Comparison of ENCODE assay signal across 15 cellular contexts in genomic region chr2:152723918-152724317, GRCh38. TPM values are rescaled to one million over a fixed set of nuclear protein-coding genes. Genes with fewer than 3 reads are reported as not detected.
DNase-seq lines count a peak whose midpoint lies in the region; ATAC-seq, FAIRE-seq and TF ChIP-seq lines count a peak whose summit lies in the region.
"Had no signal": no experiment of that assay in that cellular context is flagged by ENCODE, and none has a peak within 500 bp of the region (broad histone marks: within the 10 kb centered on the region; RNA-seq: fewer than 3 reads in every experiment).

No MANE protein-coding gene starts in this region.

- H3K79me2 ChIP-seq in HepG2 (ENCODE audit: insufficient read depth, low read length) (peaks cover 57% of the 10 kb centered on the region), K562 (ENCODE audit: control insufficient read depth, insufficient read depth, low read length) (peaks cover 91% of the 10 kb centered on the region)

- TF ChIP-seq RAD21 in HepG2 (CRISPR knock-in tag; IDR thresholded peaks at IDR 0.05) (no peak), K562 (CRISPR knock-in tag; conservative IDR thresholded peaks at IDR 0.05 in 1 of 2, IDR thresholded peaks at IDR 0.05 in 1 of 2) (no peak)

- in situ Hi-C loops in HepG2 (cut with HindIII; ENCODE audit: extremely low pct_ligation_motif_present, low pct_unique_long_range_greater_than_20kb) (no loop called here), K562 (cut with MboI) (no loop called here)

- H3K9ac ChIP-seq in HepG2 (ENCODE audit: insufficient read depth, low read depth, low read length): no peak overlapping the region
- no peak overlapping the region for H3K9ac ChIP-seq in K562 (ENCODE audit: insufficient read depth in 1 of 2, low read depth in 2 of 2, low read length in 2 of 2)

- H3K4me2 ChIP-seq in HepG2 (ENCODE audit: low read depth, low read length) (no peak overlapping the region), K562 (ENCODE audit: insufficient read depth, low read length) (no peak overlapping the region)
- H3K4me2 ChIP-seq: GM23338 had no signal

- DNase-seq in HepG2 (ENCODE audit: low spot score) (no peak), right lobe of liver (no peak), RCC 7860 (ENCODE audit: low spot score) (no peak), K562 (ENCODE audit: extremely low read depth in 1 of 4, low spot score in 3 of 4) (no peak), NCI-H128 (lab: John Stamatoyannopoulos, UW; ENCODE audit: unreplicated experiment) (no peak), ecto neural progenitor cell (ENCODE audit: low spot score) (no peak)
- DNase-seq: ACHN; Caco-2; CD4-positive, alpha-beta T cell; GDM1; HCEC 1CT; KBM-7 had no signal

- H3K4me3 ChIP-seq in HepG2 (replicated peaks in 1 of 3; ENCODE audit: insufficient read depth in 1 of 3, low read depth in 2 of 3, low read length in 3 of 3) (no peak overlapping the region), right lobe of liver (no peak overlapping the region), K562 (no peak overlapping the region)
- H3K4me3 ChIP-seq: GM23338 had no signal

- H3K9me3 ChIP-seq in HepG2 (ENCODE audit: low read length) (no peaks in the 10 kb centered on the region), right lobe of liver (no peaks in the 10 kb centered on the region), K562 (replicated peaks; ENCODE audit: control insufficient read depth, insufficient read depth, low read depth, low read length) (no peaks in the 10 kb centered on the region)
- H3K9me3 ChIP-seq: Caco-2 had no signal

- peaks cover 1 to 7% of the 10 kb centered on the region in 2 experiments; a peak in 4 of 5 replicates for H3K36me3 ChIP-seq in HepG2 (replicated peaks in 1 of 2; ENCODE audit: control insufficient read depth in 1 of 2, insufficient read depth in 2 of 2, low read length in 2 of 2)
- H3K36me3 ChIP-seq in right lobe of liver: no peaks in the 10 kb centered on the region
- peaks cover 61% of the 10 kb centered on the region for H3K36me3 ChIP-seq in K562 (ENCODE audit: control insufficient read depth, insufficient read depth, low read length)

- 98% methylated on average over 1 of the region's 1 CpG for WGBS in HepG2 (ENCODE audit: low lambda C conversion rate)
- whole genome bisulfite sequencing in right lobe of liver (ENCODE audit: insufficient coverage, low coverage, low lambda C conversion rate, missing lambda C conversion rate): 86% methylated on average over 1 of the region's 1 CpG
- 88% methylated on average over 1 of the region's 1 CpG for WGBS in K562 (ENCODE audit: insufficient coverage, low coverage, missing lambda C conversion rate)

- CTCF ChIA-PET in HepG2 (lab: Yijun Ruan, JAX; ENCODE audit: low intra/inter-chr PET ratio, low total read pairs): no interaction called here
- CTCF ChIA-PET in K562 (lab: Yijun Ruan, JAX; ENCODE audit: low intra/inter-chr PET ratio): no interaction called here

- POLR2A ChIA-PET in HepG2 (lab: Yijun Ruan, JAX) (no interaction called here), K562 (lab: Yijun Ruan, JAX) (no interaction called here)

- TF ChIP-seq CTCF in HepG2 (CRISPR knock-in tag; IDR thresholded peaks at IDR 0.05): no peak
- TF ChIP-seq CTCF in right lobe of liver (IDR thresholded peaks at IDR 0.05): no peak
- TF ChIP-seq CTCF in K562 (IDR thresholded peaks at IDR 0.05 in 2 of 3, conservative IDR thresholded peaks at IDR 0.05 in 1 of 3; ENCODE audit: insufficient read depth in 2 of 3, low read depth in 1 of 3, low read length in 3 of 3): no peak

- FAIRE-seq in HepG2 (lab: Jason Lieb, UNC) (no peak), RCC 7860 (lab: Jason Lieb, UNC) (peak; percentile 12), K562 (lab: Jason Lieb, UNC) (no peak)

- H3K27me3 ChIP-seq in HepG2 (ENCODE audit: control insufficient read depth in 1 of 2, insufficient read depth in 2 of 2, low read length in 2 of 2) (no peaks in the 10 kb centered on the region; a peak in 1 of 5 replicates), right lobe of liver (no peaks in the 10 kb centered on the region), K562 (ENCODE audit: control insufficient read depth in 2 of 2, insufficient read depth in 2 of 2, low read length in 2 of 2) (no peaks in the 10 kb centered on the region)

- intact Hi-C loops in HepG2 (cut with micrococcal nuclease; ENCODE audit: unreplicated experiment): no loop called here
- intact Hi-C loops in right lobe of liver (cut with DNase I): no loop called here
- intact Hi-C loops in K562 (cut with micrococcal nuclease): no loop called here

- ATAC-seq in HepG2 (no peak), right lobe of liver (no peak), K562 (no peak), GM21381 (IDR thresholded peaks at IDR 0.05; ENCODE audit: unreplicated experiment) (no peak)
- ATAC-seq: GM23338 had no signal

- TF ChIP-seq POLR2A in HepG2 (IDR thresholded peaks at IDR 0.05; ENCODE audit: insufficient read depth in 1 of 2, low read depth in 2 of 2, low read length in 2 of 2): no peak
- no peak for TF ChIP-seq POLR2A in right lobe of liver (IDR thresholded peaks at IDR 0.05)
- TF ChIP-seq POLR2A in K562 (conservative IDR thresholded peaks at IDR 0.05): no peak

- peaks cover 8% of the 10 kb centered on the region for H4K20me1 ChIP-seq in HepG2 (ENCODE audit: insufficient read depth, low read length)
- H4K20me1 ChIP-seq in K562 (replicated peaks; ENCODE audit: control insufficient read depth, insufficient read depth, low read length): no peaks in the 10 kb centered on the region

- H3K27ac ChIP-seq in HepG2 (ENCODE audit: extremely low read length, insufficient read depth, low read length) (no peak overlapping the region), right lobe of liver (no peak overlapping the region), K562 (ENCODE audit: extremely low read depth, low read depth, low read length) (no peak overlapping the region)
- H3K27ac ChIP-seq: C4-2B had no signal

- TF ChIP-seq EP300 in HepG2 (IDR thresholded peaks at IDR 0.05; ENCODE audit: low read depth in 2 of 2, low read length in 2 of 2): no peak
- no peak for TF ChIP-seq EP300 in HepG2 (CRISPR knock-in tag; IDR thresholded peaks at IDR 0.05; ENCODE audit: borderline replicate concordance)
- no peak for TF ChIP-seq EP300 in K562 (IDR thresholded peaks at IDR 0.05; ENCODE audit: low read length)

- H3K4me1 ChIP-seq in HepG2 (ENCODE audit: insufficient read depth, low read length) (peaks cover 41% of the 10 kb centered on the region), right lobe of liver (peaks cover 0 to 9% (median 4%) of the 10 kb centered on the region in 4 donors), K562 (replicated peaks in 1 of 2; ENCODE audit: control insufficient read depth in 2 of 2, insufficient read depth in 2 of 2, low read length in 2 of 2) (peaks cover 0 to 16% of the 10 kb centered on the region in 2 experiments; a peak in 2 of 5 replicates)

- H2AFZ ChIP-seq in HepG2 (ENCODE audit: low read length) (no peak overlapping the region), K562 (ENCODE audit: low read depth, low read length) (no peak overlapping the region)
- H2AFZ ChIP-seq: GM23338 had no signal

- BruUV-seq in HepG2 (replicated peaks; lab: Mats Ljungman, UMichigan) (no TSS peak), K562 (replicated peaks; lab: Mats Ljungman, UMichigan) (no TSS peak)

- H3K9me1 ChIP-seq in K562 (ENCODE audit: control insufficient read depth, insufficient read depth, low read length): no peaks in the 10 kb centered on the region

RNA-seq across cellular contexts. Expression of gene ARL6IP6, which starts 5.5 kb away (rescaled TPM):
- 37.0 and 45.0 TPM in 2 replicates for total RNA-seq in HepG2 (2016; rRNA removed; fragmentation: Illumina TruSeq; extraction: Trizol)
- total RNA-seq in HepG2 (2016; cell fraction: cytosol; rRNA removed; fragmentation: Illumina TruSeq; extraction: Trizol; ENCODE audit: low read depth): 10.2 and 14.5 TPM in 2 replicates
- total RNA-seq in HepG2 (2016; cell fraction: insoluble cytoplasmic fraction; rRNA removed; fragmentation: Illumina TruSeq; extraction: Trizol): 39.8 and 51.4 TPM in 2 replicates
- total RNA-seq in HepG2 (2016; cell fraction: membrane; rRNA removed; fragmentation: Illumina TruSeq; extraction: Trizol): 26.9 and 28.4 TPM in 2 replicates
- 35.9 and 36.0 TPM in 2 replicates for total RNA-seq in HepG2 (2016; cell fraction: nucleus; rRNA removed; fragmentation: Illumina TruSeq; extraction: Trizol)
- polyA plus RNA-seq in HepG2 (2011; rRNA removed): 44.8 and 65.9 TPM in 2 replicates
- 37.3 and 60.4 TPM in 2 replicates for polyA plus RNA-seq in HepG2 (2011; cell fraction: cytosol; rRNA removed)
- polyA plus RNA-seq in HepG2 (2011; cell fraction: nucleus; rRNA removed): 55.7 and 74.9 TPM in 2 replicates
- 33.9 and 42.3 TPM in 2 replicates for polyA plus RNA-seq in HepG2 (2012)
- 12.5 and 14.3 TPM in 2 replicates for polyA plus RNA-seq in HepG2 (2016; cell fraction: cytosol; fragmentation: Illumina TruSeq; extraction: Trizol; ENCODE audit: low read depth)
- polyA plus RNA-seq in HepG2 (2016; cell fraction: insoluble cytoplasmic fraction; fragmentation: Illumina TruSeq; extraction: Trizol; ENCODE audit: low read depth): 38.5 and 44.9 TPM in 2 replicates
- polyA plus RNA-seq in HepG2 (2016; cell fraction: membrane; fragmentation: Illumina TruSeq; extraction: Trizol; ENCODE audit: low read depth): 20.8 and 22.0 TPM in 2 replicates
- 79.3 and 79.5 TPM in 2 replicates for polyA plus RNA-seq in HepG2 (2016; cell fraction: nucleus; fragmentation: Illumina TruSeq; extraction: Trizol; ENCODE audit: insufficient read depth, low read depth)
- polyA minus RNA-seq in HepG2 (2011; rRNA and poly(A)+ RNA removed; ENCODE audit: low replicate concordance): 6.6 and 17.3 TPM in 2 replicates
- polyA minus RNA-seq in HepG2 (2011; cell fraction: cytosol; rRNA and poly(A)+ RNA removed): 26.2 and 26.8 TPM in 2 replicates
- 39.1 and 39.4 TPM in 2 replicates for polyA minus RNA-seq in HepG2 (2011; cell fraction: nucleus; rRNA and poly(A)+ RNA removed)
- 1 to 10 TPM; 2.6 to 5.4 (median 3.7) TPM for total RNA-seq in right lobe of liver
- total RNA-seq in K562 (2011; cell fraction: chromatin; rRNA removed; ENCODE audit: low replicate concordance): 37.7 and 85.6 TPM in 2 replicates
- total RNA-seq in K562 (2011; cell fraction: nucleolus; rRNA removed): 35.0 and 38.3 TPM in 2 replicates
- 49.1 and 73.5 TPM in 2 replicates for total RNA-seq in K562 (2011; cell fraction: nucleoplasm; rRNA removed)
- 16.9 and 19.2 TPM in 2 replicates for total RNA-seq in K562 (2014; rRNA removed)
- total RNA-seq in K562 (2014; rRNA removed; fragmentation: Illumina TruSeq; extraction: Trizol): 42.9 and 44.1 TPM in 2 replicates
- 33.1 and 37.2 TPM in 2 replicates for total RNA-seq in K562 (2015; rRNA removed; fragmentation: Illumina TruSeq; extraction: Trizol)
- total RNA-seq in K562 (2021): 31.5 and 33.9 TPM in 2 replicates
- polyA plus RNA-seq in K562 (2011; rRNA removed): 86.6 and 98.5 TPM in 2 replicates
- polyA plus RNA-seq in K562 (2011; cell fraction: cytosol; rRNA removed): 29.3 and 122 TPM in 2 replicates
- polyA plus RNA-seq in K562 (2011; cell fraction: nucleus; rRNA removed): 48.8 and 82.9 TPM in 2 replicates
- polyA plus RNA-seq in K562 (2012): 28.9 and 43.3 TPM in 2 replicates
- 35.2 and 42.2 TPM in 2 replicates for polyA plus RNA-seq in K562 (2014; fragmentation: Illumina TruSeq; extraction: Trizol)
- polyA plus RNA-seq in K562 (2014; fragmentation: Nextera tagmentation; extraction: Ambion mirVana): 10 to 100 TPM; 27.4 to 29.6 TPM
- 28.8 and 36.2 TPM in 2 replicates for polyA plus RNA-seq in K562 (2014; rRNA removed)
- 52.4 and 62.2 TPM in 2 replicates for polyA minus RNA-seq in K562 (2011; rRNA and poly(A)+ RNA removed)
- polyA minus RNA-seq in K562 (2011; cell fraction: cytosol; rRNA and poly(A)+ RNA removed): 20.6 and 34.5 TPM in 2 replicates
- 23.0 and 38.1 TPM in 2 replicates for polyA minus RNA-seq in K562 (2011; cell fraction: nucleus; rRNA and poly(A)+ RNA removed)

RNA-seq across cellular contexts. Expression of gene PRPF40A, which starts 6.7 kb away (rescaled TPM):
- total RNA-seq in HepG2 (2016; rRNA removed; fragmentation: Illumina TruSeq; extraction: Trizol) (207 and 298 TPM in 2 replicates), right lobe of liver (10 to 100 TPM; 25.1 to 54.3 (median 40.2) TPM), K562 (2014; rRNA removed) (209 and 304 TPM in 2 replicates), K562 (2014; rRNA removed; fragmentation: Illumina TruSeq; extraction: Trizol) (266 and 313 TPM in 2 replicates), K562 (2015; rRNA removed; fragmentation: Illumina TruSeq; extraction: Trizol) (254 and 279 TPM in 2 replicates), K562 (2021) (226 and 243 TPM in 2 replicates)
- total RNA-seq in HepG2 (2016; cell fraction: cytosol; rRNA removed; fragmentation: Illumina TruSeq; extraction: Trizol; ENCODE audit: low read depth): 13.8 and 17.8 TPM in 2 replicates
- 197 and 307 TPM in 2 replicates for total RNA-seq in HepG2 (2016; cell fraction: insoluble cytoplasmic fraction; rRNA removed; fragmentation: Illumina TruSeq; extraction: Trizol)
- total RNA-seq in HepG2 (2016; cell fraction: membrane; rRNA removed; fragmentation: Illumina TruSeq; extraction: Trizol): 36.4 and 50.5 TPM in 2 replicates
- 210 and 217 TPM in 2 replicates for total RNA-seq in HepG2 (2016; cell fraction: nucleus; rRNA removed; fragmentation: Illumina TruSeq; extraction: Trizol)
- polyA plus RNA-seq in HepG2 (2011; rRNA removed) (136 and 146 TPM in 2 replicates), K562 (2011; rRNA removed) (253 and 264 TPM in 2 replicates), K562 (2014; fragmentation: Illumina TruSeq; extraction: Trizol) (165 and 245 TPM in 2 replicates), K562 (2014; fragmentation: Nextera tagmentation; extraction: Ambion mirVana) (100 to 1,000 TPM; 168 to 190 TPM), K562 (2014; rRNA removed) (220 and 276 TPM in 2 replicates)
- polyA plus RNA-seq in HepG2 (2011; cell fraction: cytosol; rRNA removed): 60.8 and 75.9 TPM in 2 replicates
- polyA plus RNA-seq in HepG2 (2011; cell fraction: nucleus; rRNA removed): 306 and 320 TPM in 2 replicates
- 82.3 and 89.5 TPM in 2 replicates for polyA plus RNA-seq in HepG2 (2012)
- 7.4 and 10.2 TPM in 2 replicates for polyA plus RNA-seq in HepG2 (2016; cell fraction: cytosol; fragmentation: Illumina TruSeq; extraction: Trizol; ENCODE audit: low read depth)
- 178 and 180 TPM in 2 replicates for polyA plus RNA-seq in HepG2 (2016; cell fraction: insoluble cytoplasmic fraction; fragmentation: Illumina TruSeq; extraction: Trizol; ENCODE audit: low read depth)
- 9.4 and 18.3 TPM in 2 replicates for polyA plus RNA-seq in HepG2 (2016; cell fraction: membrane; fragmentation: Illumina TruSeq; extraction: Trizol; ENCODE audit: low read depth)
- 166 and 184 TPM in 2 replicates for polyA plus RNA-seq in HepG2 (2016; cell fraction: nucleus; fragmentation: Illumina TruSeq; extraction: Trizol; ENCODE audit: insufficient read depth, low read depth)
- 446 and 636 TPM in 2 replicates for polyA minus RNA-seq in HepG2 (2011; rRNA and poly(A)+ RNA removed; ENCODE audit: low replicate concordance)
- 103 and 105 TPM in 2 replicates for polyA minus RNA-seq in HepG2 (2011; cell fraction: cytosol; rRNA and poly(A)+ RNA removed)
- polyA minus RNA-seq in HepG2 (2011; cell fraction: nucleus; rRNA and poly(A)+ RNA removed): 421 and 455 TPM in 2 replicates
- total RNA-seq in K562 (2011; cell fraction: chromatin; rRNA removed; ENCODE audit: low replicate concordance): 282 and 367 TPM in 2 replicates
- total RNA-seq in K562 (2011; cell fraction: nucleolus; rRNA removed): 174 and 192 TPM in 2 replicates
- 193 and 254 TPM in 2 replicates for total RNA-seq in K562 (2011; cell fraction: nucleoplasm; rRNA removed)
- polyA plus RNA-seq in K562 (2011; cell fraction: cytosol; rRNA removed): 129 and 140 TPM in 2 replicates
- 330 and 356 TPM in 2 replicates for polyA plus RNA-seq in K562 (2011; cell fraction: nucleus; rRNA removed)
- polyA plus RNA-seq in K562 (2012): 99.7 and 137 TPM in 2 replicates
- 497 and 561 TPM in 2 replicates for polyA minus RNA-seq in K562 (2011; rRNA and poly(A)+ RNA removed)
- 124 and 173 TPM in 2 replicates for polyA minus RNA-seq in K562 (2011; cell fraction: cytosol; rRNA and poly(A)+ RNA removed)
- 304 and 434 TPM in 2 replicates for polyA minus RNA-seq in K562 (2011; cell fraction: nucleus; rRNA and poly(A)+ RNA removed)

Comparison
In these comparisons a context has a peak if more than half of its experiments do, and no peak if none do; other contexts are left out.
1. Of the 241 proteins assayed by ChIP-seq in both HepG2 and K562: peak only in HepG2: none; only in K562: MAFG; in both: MAFF and MAFK; in neither: 238.